ENCODE assay signal across 2 cellular contexts in the genomic region with DNA sequence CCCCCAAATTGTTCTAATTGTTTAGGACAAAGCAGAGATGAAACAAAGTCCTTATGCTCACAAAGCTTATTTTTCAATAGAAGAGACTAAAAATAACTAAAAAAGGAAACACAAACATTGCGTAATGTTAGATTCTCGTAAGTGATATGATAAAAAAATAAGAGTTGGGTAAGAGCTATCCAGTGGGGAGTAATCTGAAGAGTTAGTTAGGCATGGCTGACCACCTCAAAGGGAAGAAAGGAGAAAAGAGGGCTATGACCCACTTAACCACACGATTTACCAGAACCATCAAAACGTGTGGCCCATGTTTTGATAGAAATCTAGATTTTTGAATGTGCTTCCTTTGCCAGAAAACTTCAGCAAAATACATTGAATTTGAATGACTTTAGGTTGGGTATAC.
TF ChIP-seq lines count a peak whose summit lies in the region.

No MANE protein-coding gene starts in this region.

TF ChIP-seq in HepG2, 621 proteins besides CTCF, POLR2A, EP300 and RAD21:
- TF ChIP-seq MTF2 (CRISPR knock-in tag; IDR thresholded peaks at IDR 0.05; ENCODE audit: borderline replicate concordance) (no peak), CEBPB (IDR thresholded peaks at IDR 0.05; ENCODE audit: borderline replicate concordance, low read depth, low read length) (peak; percentile 61; the same call in 1 of the 2 replicates)

TF ChIP-seq in H1, 55 proteins besides CTCF, POLR2A, EP300 and RAD21:
- TF ChIP-seq SIN3A (conservative IDR thresholded peaks at IDR 0.05 in 1 of 2, IDR thresholded peaks at IDR 0.05 in 1 of 2; ENCODE audit: low read depth in 1 of 2, low read length in 2 of 2) (no peak), SIX5 (IDR thresholded peaks at IDR 0.05; ENCODE audit: low read depth, low read length) (no peak), CHD1 (IDR thresholded peaks at IDR 0.05; ENCODE audit: low read depth, low read length) (no peak), CEBPB (IDR thresholded peaks at IDR 0.05; ENCODE audit: low read depth, low read length) (peak; percentile 46; the same call in 1 of the 2 replicates), EZH2 (IDR thresholded peaks at IDR 0.05; ENCODE audit: low read depth, low read length, severe bottlenecking) (no peak), TAF1 (IDR thresholded peaks at IDR 0.05; ENCODE audit: low read depth, low read length) (no peak)
- TF ChIP-seq, protein P1, sequence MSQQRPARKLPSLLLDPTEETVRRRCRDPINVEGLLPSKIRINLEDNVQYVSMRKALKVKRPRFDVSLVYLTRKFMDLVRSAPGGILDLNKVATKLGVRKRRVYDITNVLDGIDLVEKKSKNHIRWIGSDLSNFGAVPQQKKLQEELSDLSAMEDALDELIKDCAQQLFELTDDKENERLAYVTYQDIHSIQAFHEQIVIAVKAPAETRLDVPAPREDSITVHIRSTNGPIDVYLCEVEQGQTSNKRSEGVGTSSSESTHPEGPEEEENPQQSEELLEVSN (IDR thresholded peaks at IDR 0.05) = no peak
